ENCODE assay signal across 15 cellular contexts in the genomic region with DNA sequence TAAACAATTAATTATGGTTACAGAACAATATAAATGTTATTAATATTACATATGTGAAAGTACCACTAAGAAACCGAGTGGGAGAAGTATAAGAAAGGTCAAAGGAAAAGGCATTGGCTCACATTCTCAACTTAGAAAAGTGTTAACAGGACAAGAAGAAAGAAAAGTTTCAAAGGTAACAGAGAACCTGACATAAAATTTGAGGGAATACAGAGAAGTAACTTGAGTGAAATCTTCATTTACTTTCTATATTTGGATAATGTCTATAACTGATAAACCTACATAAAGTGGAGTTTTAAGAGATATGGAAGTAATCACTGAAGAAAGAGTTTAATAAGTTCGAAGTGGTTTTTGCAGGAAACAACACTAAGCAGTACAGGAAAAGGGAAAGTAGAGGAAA. TPM values are rescaled to one million over a fixed set of nuclear protein-coding genes. Genes with fewer than 3 reads are reported as not detected.
DNase-seq lines count a peak whose midpoint lies in the region; ATAC-seq, FAIRE-seq and TF ChIP-seq lines count a peak whose summit lies in the region.
"Had no signal": no experiment of that assay in that cellular context is flagged by ENCODE, and none has a peak within 500 bp of the region (broad histone marks: within the 10 kb centered on the region; RNA-seq: fewer than 3 reads in every experiment).

No MANE protein-coding gene starts in this region.

- peak overlapping the region; percentile 0 for H3K4me3 Mint-ChIP-seq in CD8-positive, alpha-beta T cell
- H3K4me3 Mint-ChIP-seq in activated naive CD8-positive, alpha-beta T cell treated with anti-CD3 and anti-CD28 coated beads for 36 hours: peak overlapping the region; percentile 12
- H3K4me3 Mint-ChIP-seq in memory B cell: no peak overlapping the region
- H3K4me3 Mint-ChIP-seq: B cell had no signal

- POLR2A ChIA-PET in A549 (lab: Yijun Ruan, JAX): no interaction called here
- POLR2A ChIA-PET in CD8-positive, alpha-beta T cell (lab: Charles Lee): no interaction called here

- no peaks in the 10 kb centered on the region for H3K9me3 ChIP-seq in A549
- H3K9me3 ChIP-seq in CD8-positive, alpha-beta T cell (ENCODE audit: low read length): no peaks in the 10 kb centered on the region

- peaks cover 19% of the 10 kb centered on the region for H3K4me1 ChIP-seq in A549
- peaks cover 26% of the 10 kb centered on the region for H3K4me1 ChIP-seq in CD8-positive, alpha-beta T cell (ENCODE audit: insufficient read depth, low read length)

- WGBS in A549 (ENCODE audit: missing lambda C conversion rate): 55% methylated on average over 2 of the region's 2 CpGs

- intact Hi-C loops in CD8-positive, alpha-beta T cell (cut with DNase I, micrococcal nuclease): no loop called here

- H3K36me3 Mint-ChIP-seq in CD8-positive, alpha-beta T cell: peaks cover 2% of the 10 kb centered on the region
- peaks cover 22% of the 10 kb centered on the region for H3K36me3 Mint-ChIP-seq in activated naive CD8-positive, alpha-beta T cell treated with anti-CD3 and anti-CD28 coated beads for 36 hours
- peaks cover 6% of the 10 kb centered on the region for H3K36me3 Mint-ChIP-seq in memory B cell

- H3K27me3 Mint-ChIP-seq in CD8-positive, alpha-beta T cell (ENCODE audit: low read depth): no peaks in the 10 kb centered on the region
- H3K27me3 Mint-ChIP-seq in activated naive CD8-positive, alpha-beta T cell treated with anti-CD3 and anti-CD28 coated beads for 36 hours: no peaks in the 10 kb centered on the region
- H3K27me3 Mint-ChIP-seq in memory B cell: no peaks in the 10 kb centered on the region
- H3K27me3 Mint-ChIP-seq: B cell had no signal

- CTCF ChIA-PET in A549 (lab: Yijun Ruan, JAX): no interaction called here
- CTCF ChIA-PET in CD8-positive, alpha-beta T cell (lab: Charles Lee): no interaction called here

- no peaks in the 10 kb centered on the region for H3K9me3 Mint-ChIP-seq in CD8-positive, alpha-beta T cell
- peaks cover 4% of the 10 kb centered on the region for H3K9me3 Mint-ChIP-seq in activated naive CD8-positive, alpha-beta T cell treated with anti-CD3 and anti-CD28 coated beads for 36 hours
- H3K9me3 Mint-ChIP-seq in memory B cell: peaks cover 3% of the 10 kb centered on the region

- H3K27ac Mint-ChIP-seq in CD8-positive, alpha-beta T cell: no peak overlapping the region
- peak overlapping the region; percentile 38 for H3K27ac Mint-ChIP-seq in activated naive CD8-positive, alpha-beta T cell treated with anti-CD3 and anti-CD28 coated beads for 36 hours
- H3K27ac Mint-ChIP-seq in memory B cell: peak overlapping the region; percentile 8
- H3K27ac Mint-ChIP-seq: B cell had no signal

- no peak overlapping the region for H3K27ac ChIP-seq in A549
- no peak overlapping the region for H3K27ac ChIP-seq in CD8-positive, alpha-beta T cell (ENCODE audit: low read depth, low read length)
- H3K27ac ChIP-seq: parathyroid adenoma had no signal

- FAIRE-seq in A549 (lab: Jason Lieb, UNC): no peak
- FAIRE-seq: bronchial epithelial cell had no signal

- ATAC-seq in A549 (no peak), memory B cell (ENCODE audit: low read depth) (no peak), HG02642 (IDR thresholded peaks at IDR 0.05; ENCODE audit: poor library complexity, unreplicated experiment) (no peak)
- ATAC-seq in CD8-positive, alpha-beta T cell: no peak
- ATAC-seq: Panc1 had no signal

- DNase-seq in A549 (ENCODE audit: low read depth in 1 of 2, low spot score in 1 of 2): no peak
- DNase-seq in CD8-positive, alpha-beta T cell: no peak
- no peak for DNase-seq in activated naive CD8-positive, alpha-beta T cell treated with anti-CD3 and anti-CD28 coated beads for 36 hours
- no peak for DNase-seq in memory B cell (ENCODE audit: low spot score in 2 of 2)
- DNase-seq in activated CD8-positive, alpha-beta memory T cell treated with anti-CD3 and anti-CD28 coated beads for 24 hours: no peak
- no peak for DNase-seq in activated CD4-positive, CD25-positive, alpha-beta regulatory T cell (lab: John Stamatoyannopoulos, UW)
- no peak for DNase-seq in LoVo (ENCODE audit: low spot score)
- DNase-seq: activated effector memory CD4-positive, alpha-beta T cell treated with anti-CD3 and anti-CD28 coated beads, Interleukin-2, amount 50 U/mL, for 16 hours; NCI-H2029; NCI-H526 treated with DMSO at 0.1 percent for 48 hours had no signal

- no peak overlapping the region for H3K4me3 ChIP-seq in A549
- no peak overlapping the region for H3K4me3 ChIP-seq in CD8-positive, alpha-beta T cell (ENCODE audit: low read depth, low read length)

- no peak for TF ChIP-seq CTCF in A549 (IDR thresholded peaks at IDR 0.05)
- no peak for TF ChIP-seq CTCF in CD8-positive, alpha-beta T cell (IDR thresholded peaks at IDR 0.05)

- peak overlapping the region; percentile 50 for H3K4me2 ChIP-seq in A549

- no peak for TF ChIP-seq RAD21 in A549 (conservative IDR thresholded peaks at IDR 0.05 in 1 of 2, IDR thresholded peaks at IDR 0.05 in 1 of 2)

- peaks cover 72% of the 10 kb centered on the region for H3K4me1 Mint-ChIP-seq in CD8-positive, alpha-beta T cell (ENCODE audit: low read depth)
- peaks cover 55% of the 10 kb centered on the region for H3K4me1 Mint-ChIP-seq in activated naive CD8-positive, alpha-beta T cell treated with anti-CD3 and anti-CD28 coated beads for 36 hours
- H3K4me1 Mint-ChIP-seq in memory B cell: peaks cover 40% of the 10 kb centered on the region

- TF ChIP-seq EP300 in A549 (IDR thresholded peaks at IDR 0.05): no peak

- no peaks in the 10 kb centered on the region for H3K27me3 ChIP-seq in CD8-positive, alpha-beta T cell (ENCODE audit: insufficient read depth, low read length)

- no peaks in the 10 kb centered on the region for H3K36me3 ChIP-seq in CD8-positive, alpha-beta T cell (ENCODE audit: insufficient read depth, low read length)

- no peak for TF ChIP-seq POLR2A in A549 (IDR thresholded peaks at IDR 0.05; ENCODE audit: low read length)

TF ChIP-seq in A549, 52 proteins besides CTCF, POLR2A, EP300 and RAD21:
- no peak for TF ChIP-seq EHMT2 (IDR thresholded peaks at IDR 0.05; ENCODE audit: low read depth)
- TF ChIP-seq, protein P1, sequence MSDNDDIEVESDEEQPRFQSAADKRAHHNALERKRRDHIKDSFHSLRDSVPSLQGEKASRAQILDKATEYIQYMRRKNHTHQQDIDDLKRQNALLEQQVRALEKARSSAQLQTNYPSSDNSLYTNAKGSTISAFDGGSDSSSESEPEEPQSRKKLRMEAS (IDR thresholded peaks at IDR 0.05): no peak
- TF ChIP-seq, protein P2, sequence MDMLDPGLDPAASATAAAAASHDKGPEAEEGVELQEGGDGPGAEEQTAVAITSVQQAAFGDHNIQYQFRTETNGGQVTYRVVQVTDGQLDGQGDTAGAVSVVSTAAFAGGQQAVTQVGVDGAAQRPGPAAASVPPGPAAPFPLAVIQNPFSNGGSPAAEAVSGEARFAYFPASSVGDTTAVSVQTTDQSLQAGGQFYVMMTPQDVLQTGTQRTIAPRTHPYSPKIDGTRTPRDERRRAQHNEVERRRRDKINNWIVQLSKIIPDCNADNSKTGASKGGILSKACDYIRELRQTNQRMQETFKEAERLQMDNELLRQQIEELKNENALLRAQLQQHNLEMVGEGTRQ (IDR thresholded peaks at IDR 0.05): no peak
- TF ChIP-seq HEYL (CRISPR knock-in tag; IDR thresholded peaks at IDR 0.05): no peak
- TF ChIP-seq RNF2 (IDR thresholded peaks at IDR 0.05; ENCODE audit: borderline replicate concordance, low read depth): no peak
- no peak for TF ChIP-seq SREBF2 (IDR thresholded peaks at IDR 0.05)
- TF ChIP-seq POLR2AphosphoS2 (conservative IDR thresholded peaks at IDR 0.05; ENCODE audit: low read length): no peak
- TF ChIP-seq EHF (CRISPR knock-in tag; IDR thresholded peaks at IDR 0.05): no peak
- no peak for TF ChIP-seq GATA3 (IDR thresholded peaks at IDR 0.05; ENCODE audit: borderline replicate concordance)
- TF ChIP-seq TP53 (CRISPR knock-in tag; IDR thresholded peaks at IDR 0.05): no peak
- no peak for TF ChIP-seq MYC (IDR thresholded peaks at IDR 0.05; ENCODE audit: borderline replicate concordance, low read length)
- TF ChIP-seq CHD2 (IDR thresholded peaks at IDR 0.05; ENCODE audit: low read length, partially characterized antibody): no peak
- TF ChIP-seq, protein P3, sequence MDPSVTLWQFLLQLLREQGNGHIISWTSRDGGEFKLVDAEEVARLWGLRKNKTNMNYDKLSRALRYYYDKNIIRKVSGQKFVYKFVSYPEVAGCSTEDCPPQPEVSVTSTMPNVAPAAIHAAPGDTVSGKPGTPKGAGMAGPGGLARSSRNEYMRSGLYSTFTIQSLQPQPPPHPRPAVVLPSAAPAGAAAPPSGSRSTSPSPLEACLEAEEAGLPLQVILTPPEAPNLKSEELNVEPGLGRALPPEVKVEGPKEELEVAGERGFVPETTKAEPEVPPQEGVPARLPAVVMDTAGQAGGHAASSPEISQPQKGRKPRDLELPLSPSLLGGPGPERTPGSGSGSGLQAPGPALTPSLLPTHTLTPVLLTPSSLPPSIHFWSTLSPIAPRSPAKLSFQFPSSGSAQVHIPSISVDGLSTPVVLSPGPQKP (IDR thresholded peaks at IDR 0.05; ENCODE audit: low read depth, low read length): no peak
- TF ChIP-seq PHF8 (IDR thresholded peaks at IDR 0.05; ENCODE audit: borderline replicate concordance, low read depth): no peak

RNA-seq across cellular contexts. Expression of a gene that starts 30.1 kb away (rescaled TPM):
- 34.2 and 36.4 TPM in 2 replicates for polyA plus RNA-seq in A549 (2011; rRNA removed)
- 16.0 and 19.3 TPM in 2 replicates for polyA plus RNA-seq in A549 (2012; cell fraction: cytosol; rRNA removed)
- polyA plus RNA-seq in A549 (2012; cell fraction: nucleus; rRNA removed): 14.8 and 16.7 TPM in 2 replicates
- polyA plus RNA-seq in A549 (2017; fragmentation: RNase III; extraction: RNeasy Plus Mini Kit Qiagen cat#74134 plus additional on column Dnase treatment): 16.3 to 18.9 TPM (median 16.8 TPM) in 3 replicates
- polyA minus RNA-seq in A549 (2011; rRNA and poly(A)+ RNA removed): 30.2 and 31.6 TPM in 2 replicates
- 10 to 100 TPM; 50.4 to 60.3 TPM for total RNA-seq in CD8-positive, alpha-beta T cell
- 10 to 100 TPM; 59.7 to 73.2 TPM for total RNA-seq in activated naive CD8-positive, alpha-beta T cell treated with anti-CD3 and anti-CD28 coated beads for 36 hours
